8 cellular contexts compared by ENCODE assay signal in genomic region chr3:49802719-49803463, GRCh38. TPM values are rescaled to one million over a fixed set of nuclear protein-coding genes. Genes with fewer than 3 reads are reported as not detected.
DNase-seq lines count a peak whose midpoint lies in the region; ATAC-seq, FAIRE-seq and TF ChIP-seq lines count a peak whose summit lies in the region.

INKA1 (plus strand) TSS chr3:49803261; CDS start chr3:49803393, 132 bp downstream.

- FAIRE-seq in H54 (lab: Jason Lieb, UNC), result peak; percentile 36

- H3K27me3 Mint-ChIP-seq in activated naive CD8-positive, alpha-beta T cell treated with anti-CD3 and anti-CD28 coated beads, Interleukin-2, amount 10 ng/mL, durations not matched to agents 7 days and 5 days, result peaks cover 24% of the 10 kb centered on the region

- H3K27ac ChIP-seq in parathyroid adenoma (peak within 1 kb of the TSS; percentile 78), tibial nerve (peak within 1 kb of the TSS; percentile 86 to 98 (median 92))

- H3K4me1 ChIP-seq in parathyroid adenoma (peaks cover 2% of the 10 kb centered on the region), tibial nerve (peaks cover 0 to 66% (median 42%) of the 10 kb centered on the region in 4 donors)

- no peaks in the 10 kb centered on the region for H3K79me2 ChIP-seq in parathyroid adenoma

- H2AFZ ChIP-seq in parathyroid adenoma, result peak within 1 kb of the TSS; percentile 99

- peak in 1 of 2 donors; percentile 55 for TF ChIP-seq EP300 in tibial nerve (IDR thresholded peaks at IDR 0.05)

- POLR2A ChIA-PET in activated naive CD8-positive, alpha-beta T cell treated with anti-CD3 and anti-CD28 coated beads, Interleukin-2, amount 10 ng/mL, durations not matched to agents 7 days and 5 days (lab: Charles Lee), result interaction anchor here (0.7 to 6.5 kb wide), 18 partner anchors 8 to 537 kb away, joined by 3 to 72 read pairs (median 6); partner anchors contain the start of genes AMIGO3, GMPPB, IP6K1 and MON1A

- H3K9ac ChIP-seq in parathyroid adenoma, result no peak within 1 kb of the TSS

- no peaks in the 10 kb centered on the region for H3K27me3 ChIP-seq in parathyroid adenoma (ENCODE audit: control insufficient read depth, insufficient read depth, low read length)
- no peaks in the 10 kb centered on the region for H3K27me3 ChIP-seq in tibial nerve

- H3K9me3 Mint-ChIP-seq in activated naive CD8-positive, alpha-beta T cell treated with anti-CD3 and anti-CD28 coated beads, Interleukin-2, amount 10 ng/mL, durations not matched to agents 7 days and 5 days, result no peaks in the 10 kb centered on the region

- H3K27ac Mint-ChIP-seq in activated naive CD8-positive, alpha-beta T cell treated with anti-CD3 and anti-CD28 coated beads, Interleukin-2, amount 10 ng/mL, durations not matched to agents 7 days and 5 days, result peak within 1 kb of the TSS; percentile 74

- DNase-seq in GM03348 (ENCODE audit: low spot score), result peak; percentile 96
- peak; percentile 81 for DNase-seq in H54 (ENCODE audit: insufficient read length, low spot score)
- DNase-seq in M059J (ENCODE audit: low read depth), result peak; percentile 76
- DNase-seq in SKM-1 (lab: John Stamatoyannopoulos, UW; ENCODE audit: unreplicated experiment), result peak; percentile 52
- peak; percentile 89 for DNase-seq in activated naive CD8-positive, alpha-beta T cell treated with anti-CD3 and anti-CD28 coated beads, Interleukin-2, amount 10 ng/mL, durations not matched to agents 7 days and 5 days
- peak; percentile 95 for DNase-seq in Right ventricle myocardium superior
- DNase-seq in tibial nerve (ENCODE audit: low spot score in 2 of 2), result peak; percentile 80 to 85

- TF ChIP-seq CTCF in parathyroid adenoma (IDR thresholded peaks at IDR 0.05) (peak; percentile 90), tibial nerve (IDR thresholded peaks at IDR 0.05) (peak; percentile 90 to 96 (median 92))

- peaks cover 42% of the 10 kb centered on the region for H3K4me1 Mint-ChIP-seq in activated naive CD8-positive, alpha-beta T cell treated with anti-CD3 and anti-CD28 coated beads, Interleukin-2, amount 10 ng/mL, durations not matched to agents 7 days and 5 days

- H3K36me3 ChIP-seq in parathyroid adenoma (ENCODE audit: control insufficient read depth, insufficient read depth, low read length) (no peaks in the 10 kb centered on the region), tibial nerve (peaks cover 0 to 3% (median 0%) of the 10 kb centered on the region in 3 donors)

- peak within 1 kb of the TSS; percentile 100 for H3K4me2 ChIP-seq in parathyroid adenoma (ENCODE audit: low read length)

- TF ChIP-seq POLR2A in H54 (IDR thresholded peaks at IDR 0.05; ENCODE audit: low read depth, low read length), result peak; percentile 51; the same call in 1 of the 2 replicates
- TF ChIP-seq POLR2A in tibial nerve (IDR thresholded peaks at IDR 0.05), result peak in 1 of 2 donors; percentile 78

- peak within 1 kb of the TSS; percentile 77 for H3K4me3 ChIP-seq in parathyroid adenoma (ENCODE audit: low read depth, low read length)
- H3K4me3 ChIP-seq in tibial nerve, result peak within 1 kb of the TSS; percentile 71 to 96 (median 88)

- WGBS in tibial nerve, 2 donors, result 1% methylated on average over 41 to 48 of the region's 71 CpGs

- H3K36me3 Mint-ChIP-seq in activated naive CD8-positive, alpha-beta T cell treated with anti-CD3 and anti-CD28 coated beads, Interleukin-2, amount 10 ng/mL, durations not matched to agents 7 days and 5 days, result peaks cover 4% of the 10 kb centered on the region

- intact Hi-C loops in Right ventricle myocardium superior (cut with DNase I), result loop anchor here (1.0 to 5.0 kb wide), 2 partner anchors 36 to 99 kb away; partner anchors contain the start of gene MST1R

- H3K4me3 Mint-ChIP-seq in activated naive CD8-positive, alpha-beta T cell treated with anti-CD3 and anti-CD28 coated beads, Interleukin-2, amount 10 ng/mL, durations not matched to agents 7 days and 5 days, result peak within 1 kb of the TSS; percentile 88

- H3K9me3 ChIP-seq in parathyroid adenoma (ENCODE audit: control insufficient read depth, low read length) (no peaks in the 10 kb centered on the region), tibial nerve (no peaks in the 10 kb centered on the region)

- ATAC-seq in activated naive CD8-positive, alpha-beta T cell treated with anti-CD3 and anti-CD28 coated beads, Interleukin-2, amount 10 ng/mL, durations not matched to agents 7 days and 5 days (ENCODE audit: low read depth), result peak; percentile 80
- peak; percentile 89 for ATAC-seq in Right ventricle myocardium superior (ENCODE audit: poor library complexity)

RNA-seq across cellular contexts. Expression of gene INKA1, which starts in this region (rescaled TPM):
- 0.89 and 1.6 TPM in 2 replicates for total RNA-seq in M059J (2014; rRNA removed; shearing (Covaris generic))
- 1 to 10 TPM; 1.3 to 2.3 TPM for total RNA-seq in activated naive CD8-positive, alpha-beta T cell treated with anti-CD3 and anti-CD28 coated beads, Interleukin-2, amount 10 ng/mL, durations not matched to agents 7 days and 5 days
- total RNA-seq in Right ventricle myocardium superior, result 2.9 TPM
- total RNA-seq in tibial nerve, result 10 to 100 TPM in 1 of 4 donors, 1 to 10 TPM in 2, under 1 TPM in 1; 0.60 to 10.3 (median 8.0) TPM

Comparison
In these comparisons a context has a peak if more than half of its experiments do, and no peak if none do; other contexts are left out.
1. Peak in every context shown above with its lines: DNase-seq, ATAC-seq, H3K4me3 ChIP-seq and H3K27ac ChIP-seq.